In the genomic region with DNA sequence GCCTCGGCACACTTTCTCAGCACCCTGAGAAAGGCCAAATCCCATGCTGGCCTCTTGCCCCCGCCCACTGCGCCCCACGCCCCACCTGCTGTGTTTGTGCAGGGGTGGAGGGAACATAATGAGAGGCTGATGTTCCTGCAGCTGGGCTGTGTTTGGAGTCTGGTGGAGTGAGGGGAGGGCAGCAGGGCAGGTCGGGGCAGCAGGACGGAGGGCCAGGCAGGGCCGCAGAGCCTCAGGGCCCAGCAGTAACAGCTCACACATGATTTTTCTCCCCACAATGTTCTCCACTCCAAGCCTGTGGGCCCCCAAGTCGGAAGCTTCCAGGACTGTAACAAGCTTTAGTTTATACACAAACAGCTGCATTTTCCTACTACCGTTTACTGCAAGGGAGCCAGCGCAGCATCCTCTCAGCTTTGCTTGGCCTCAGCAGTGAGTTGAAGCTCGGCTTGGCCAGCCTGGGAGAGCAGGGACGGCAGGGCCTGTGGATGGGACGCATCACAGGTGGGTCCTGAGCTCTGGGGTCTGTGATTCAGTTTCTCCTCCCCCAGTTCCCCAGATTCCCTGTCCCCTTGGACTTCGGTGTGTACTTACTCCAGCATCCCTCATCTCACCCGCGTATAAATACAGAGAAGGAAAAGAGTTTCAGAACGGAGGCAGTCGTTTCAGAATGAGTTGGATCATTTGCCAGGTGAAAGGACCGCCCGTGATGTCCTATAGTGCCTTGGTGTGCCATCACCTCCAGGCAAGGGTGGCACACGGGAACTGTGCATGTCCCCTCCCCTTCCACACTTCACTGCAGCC, we compare ENCODE assay signal across 17 cellular contexts.
"Had no signal": no experiment of that assay in that cellular context is flagged by ENCODE, and none has a peak within 500 bp of the region (broad histone marks: within the 10 kb centered on the region; RNA-seq: fewer than 3 reads in every experiment).

No MANE protein-coding gene starts in this region.

- H3K9me3 Mint-ChIP-seq: activated B cell treated with CpG ODN at 0.5 μM for 24 hours; activated CD4-positive, alpha-beta T cell treated with anti-CD3 and anti-CD28 coated beads, Interleukin-2, amount 10 ng/mL, durations not matched to agents 24 days and 14 days; activated T-helper 1 cell treated with anti-CD3 and anti-CD28 coated beads, Interleukin-12 subunit alpha, Interleukin-12 subunit beta, Interleukin-2, Interleukin-4 antibody, amounts not matched to agents 30 ng/mL and 10 ng/mL and 1 ng/mL, durations not matched to agents 14 hours and 24 hours and 36 hours; T-cell had no signal

- H3K27ac Mint-ChIP-seq: activated B cell treated with CpG ODN at 0.5 μM for 24 hours; activated CD4-positive, alpha-beta T cell treated with anti-CD3 and anti-CD28 coated beads, Interleukin-2, amount 10 ng/mL, durations not matched to agents 24 days and 14 days; activated T-helper 1 cell treated with anti-CD3 and anti-CD28 coated beads, Interleukin-12 subunit alpha, Interleukin-12 subunit beta, Interleukin-2, Interleukin-4 antibody, amounts not matched to agents 30 ng/mL and 10 ng/mL and 1 ng/mL, durations not matched to agents 14 hours and 24 hours and 36 hours; T-cell had no signal

- H3K9me3 ChIP-seq: ascending aorta, prostate gland, right lobe of liver, transverse colon had no signal

- DNase-seq: activated B cell treated with CpG ODN at 0.5 μM for 24 hours; activated CD4-positive, alpha-beta T cell treated with anti-CD3 and anti-CD28 coated beads, Interleukin-2, amount 10 ng/mL, durations not matched to agents 24 days and 14 days; activated naive CD4-positive, alpha-beta T cell; effector CD4-positive, alpha-beta T cell; foreskin melanocyte; head of caudate nucleus; kidney; stimulated activated naive CD4-positive, alpha-beta T cell; substantia nigra; T-cell; T1000; transverse colon had no signal

- H3K27me3 ChIP-seq: ascending aorta, cardiac muscle cell, right lobe of liver had no signal

- H3K4me1 Mint-ChIP-seq: activated B cell treated with CpG ODN at 0.5 μM for 24 hours, T-cell had no signal

- H3K36me3 Mint-ChIP-seq: T-cell had no signal

- H3K4me3 ChIP-seq: ascending aorta, cardiac muscle cell, prostate gland, right lobe of liver, transverse colon had no signal

- H3K4me3 Mint-ChIP-seq: activated B cell treated with CpG ODN at 0.5 μM for 24 hours; activated CD4-positive, alpha-beta T cell treated with anti-CD3 and anti-CD28 coated beads, Interleukin-2, amount 10 ng/mL, durations not matched to agents 24 days and 14 days; activated T-helper 1 cell treated with anti-CD3 and anti-CD28 coated beads, Interleukin-12 subunit alpha, Interleukin-12 subunit beta, Interleukin-2, Interleukin-4 antibody, amounts not matched to agents 30 ng/mL and 10 ng/mL and 1 ng/mL, durations not matched to agents 14 hours and 24 hours and 36 hours; T-cell had no signal

- H3K27ac ChIP-seq: ascending aorta, cardiac muscle cell, prostate gland, right lobe of liver, transverse colon had no signal

- H3K36me3 ChIP-seq: ascending aorta, cardiac muscle cell, prostate gland, right lobe of liver, transverse colon had no signal

- H3K27me3 Mint-ChIP-seq: T-cell had no signal

- ATAC-seq: right lobe of liver, T-cell had no signal

- H3K4me1 ChIP-seq: ascending aorta, prostate gland, right lobe of liver had no signal
